In the genomic region with DNA sequence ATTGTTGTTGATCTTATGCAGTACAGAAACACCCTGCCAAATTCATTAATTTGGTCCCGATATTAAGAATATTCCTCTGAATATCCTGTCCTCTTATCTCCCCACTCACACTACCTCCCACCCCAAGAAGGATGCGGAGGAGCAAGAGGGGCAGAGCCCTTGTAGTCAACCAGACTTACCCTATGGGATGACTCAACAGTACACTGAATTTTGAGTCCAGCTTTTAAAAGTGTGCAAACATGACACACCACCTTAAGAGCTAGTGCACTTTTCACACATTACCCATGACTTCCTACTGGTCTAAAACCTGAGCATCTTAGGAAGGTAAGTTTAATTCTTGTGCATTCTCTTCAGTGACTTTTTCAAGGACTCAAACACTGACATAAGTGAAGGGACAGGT, we compare ENCODE assay signal across 11 cellular contexts. TPM values are rescaled to one million over a fixed set of nuclear protein-coding genes. Genes with fewer than 3 reads are reported as not detected.
DNase-seq lines count a peak whose midpoint lies in the region; FAIRE-seq and TF ChIP-seq lines count a peak whose summit lies in the region.
"Had no signal": no experiment of that assay in that cellular context is flagged by ENCODE, and none has a peak within 500 bp of the region (broad histone marks: within the 10 kb centered on the region; RNA-seq: fewer than 3 reads in every experiment).

No MANE protein-coding gene starts in this region.

- H3K79me2 ChIP-seq in MM.1S (ENCODE audit: low read length) = peaks cover 99% of the 10 kb centered on the region

- H3K4me3 Mint-ChIP-seq in CD4-positive, alpha-beta memory T cell = peak overlapping the region in 6 of 8 donors; percentile 21 to 87 (median 70)
- peak overlapping the region in 1 of 3 experiments; percentile 16 for H3K4me3 Mint-ChIP-seq in nephron

- no peak for FAIRE-seq in kidney (lab: Jason Lieb, UNC)
- FAIRE-seq: TTC549 had no signal

- CTCF ChIA-PET in CD4-positive, alpha-beta memory T cell (lab: Charles Lee; ENCODE audit: partially characterized antibody) = interaction anchor here (1.1 to 5.2 kb wide), 3 partner anchors 10 to 423 kb away, joined by 3 to 35 read pairs (median 5); partner anchors contain the start of gene USP22

- peaks cover 51% of the 10 kb centered on the region for H4K20me1 ChIP-seq in MM.1S (ENCODE audit: insufficient read depth, low read length)

- H3K9ac ChIP-seq in MM.1S (ENCODE audit: low read length) (no peak overlapping the region), kidney (ENCODE audit: low read length in 2 of 2) (no peak overlapping the region)

- H3K9me2 ChIP-seq in MM.1S (replicated peaks; ENCODE audit: insufficient read depth, low read length) = no peaks in the 10 kb centered on the region

- peaks cover 91% of the 10 kb centered on the region for H3K4me1 ChIP-seq in CD4-positive, alpha-beta memory T cell (ENCODE audit: insufficient read depth, low read length)
- peaks cover 41% of the 10 kb centered on the region for H3K4me1 ChIP-seq in MM.1S (ENCODE audit: low read length)
- no peaks in the 10 kb centered on the region for H3K4me1 ChIP-seq in BE2C
- H3K4me1 ChIP-seq in kidney (ENCODE audit: control insufficient read depth in 1 of 2, insufficient read depth in 1 of 2, low read depth in 1 of 2, low read length in 2 of 2) = peaks cover 11 to 30% of the 10 kb centered on the region in 2 donors

- in situ Hi-C loops in brain microvascular endothelial cell (cut with HindIII; ENCODE audit: low pct_ligation_motif_present, low sequenced_read_pairs) = no loop called here

- no peaks in the 10 kb centered on the region for H3K9me3 Mint-ChIP-seq in CD4-positive, alpha-beta memory T cell
- no peaks in the 10 kb centered on the region for H3K9me3 Mint-ChIP-seq in nephron

- no peaks in the 10 kb centered on the region for H3K27me3 Mint-ChIP-seq in CD4-positive, alpha-beta memory T cell
- no peaks in the 10 kb centered on the region for H3K27me3 Mint-ChIP-seq in nephron (ENCODE audit: low read depth)

- H3K36me3 Mint-ChIP-seq in CD4-positive, alpha-beta memory T cell = peaks cover 10 to 35% of the 10 kb centered on the region in 2 donors
- H3K36me3 Mint-ChIP-seq in nephron (ENCODE audit: low read depth) = peaks cover 55% of the 10 kb centered on the region

- H3K27me3 ChIP-seq in CD4-positive, alpha-beta memory T cell (ENCODE audit: insufficient read depth, low read length) = no peaks in the 10 kb centered on the region
- H3K27me3 ChIP-seq in MM.1S (replicated peaks; ENCODE audit: insufficient read depth, low read length) (no peaks in the 10 kb centered on the region), brain microvascular endothelial cell (replicated peaks) (no peaks in the 10 kb centered on the region), BE2C (no peaks in the 10 kb centered on the region)

- peaks cover 65 to 96% (median 81%) of the 10 kb centered on the region in 4 donors for H3K4me1 Mint-ChIP-seq in CD4-positive, alpha-beta memory T cell
- H3K4me1 Mint-ChIP-seq in nephron = peaks cover 84% of the 10 kb centered on the region

- H3K9me3 ChIP-seq in CD4-positive, alpha-beta memory T cell (ENCODE audit: control insufficient read depth in 1 of 2, low read length in 2 of 2) = no peaks in the 10 kb centered on the region
- no peaks in the 10 kb centered on the region for H3K9me3 ChIP-seq in MM.1S (replicated peaks; ENCODE audit: insufficient read depth, low read length)
- no peaks in the 10 kb centered on the region for H3K9me3 ChIP-seq in BE2C
- no peaks in the 10 kb centered on the region for H3K9me3 ChIP-seq in kidney (ENCODE audit: control insufficient read depth in 1 of 2, low read length in 2 of 2)

- POLR2A ChIA-PET in CD4-positive, alpha-beta memory T cell (lab: Charles Lee; ENCODE audit: partially characterized antibody) = interaction anchor here (1.8 to 2.0 kb wide), 2 partner anchors 10 kb away, joined by 9 to 22 read pairs; partner anchors contain the start of gene USP22

- TF ChIP-seq CTCF in MM.1S (IDR thresholded peaks at IDR 0.05; ENCODE audit: low read length) (no peak), brain microvascular endothelial cell (IDR thresholded peaks at IDR 0.05; ENCODE audit: low read depth, low read length, missing control alignments) (no peak), nephron (IDR thresholded peaks at IDR 0.05; ENCODE audit: unreplicated experiment in 3 of 3) (no peak), BE2C (IDR thresholded peaks at IDR 0.05; ENCODE audit: low read depth, low read length) (no peak), kidney (IDR thresholded peaks at IDR 0.05; ENCODE audit: borderline replicate concordance, extremely low read depth, insufficient read depth) (no peak)

- peaks cover 2% of the 10 kb centered on the region for H3K36me3 ChIP-seq in CD4-positive, alpha-beta memory T cell (ENCODE audit: insufficient read depth, low read length)
- H3K36me3 ChIP-seq in MM.1S (replicated peaks; ENCODE audit: insufficient read depth, low read length) (no peaks in the 10 kb centered on the region; the same call in 1 of the 2 replicates), brain microvascular endothelial cell (replicated peaks) (peaks cover 5% of the 10 kb centered on the region), BE2C (peaks cover 21% of the 10 kb centered on the region), kidney (ENCODE audit: control insufficient read depth in 1 of 2, insufficient read depth in 2 of 2, low read length in 2 of 2) (peaks cover 3 to 11% of the 10 kb centered on the region in 2 donors)

- H3K27ac Mint-ChIP-seq in CD4-positive, alpha-beta memory T cell = peak overlapping the region in 5 of 7 donors; percentile 42 to 92 (median 81)
- peak overlapping the region in 2 of 3 experiments; percentile 57 to 67 for H3K27ac Mint-ChIP-seq in nephron

- no peak overlapping the region for H3K27ac ChIP-seq in CD4-positive, alpha-beta memory T cell (ENCODE audit: low read depth, low read length)
- H3K27ac ChIP-seq in MM.1S (ENCODE audit: low read length) = peak overlapping the region; percentile 93; the same call in 1 of the 2 replicates
- peak overlapping the region; percentile 78 for H3K27ac ChIP-seq in brain microvascular endothelial cell
- H3K27ac ChIP-seq in kidney (ENCODE audit: low read depth in 2 of 2, low read length in 2 of 2) = no peak overlapping the region

- no peak overlapping the region for H2AFZ ChIP-seq in MM.1S (ENCODE audit: low read length)

- intact Hi-C loops in CD4-positive, alpha-beta memory T cell (cut with micrococcal nuclease) = no loop called here
- intact Hi-C loops in kidney (cut with DNase I) = no loop called here

- no peak overlapping the region for H3K4me3 ChIP-seq in CD4-positive, alpha-beta memory T cell (ENCODE audit: low read length in 2 of 2)
- no peak overlapping the region for H3K4me3 ChIP-seq in MM.1S (ENCODE audit: low read length)
- H3K4me3 ChIP-seq in brain microvascular endothelial cell (ENCODE audit: low read depth, low read length) = no peak overlapping the region
- no peak overlapping the region for H3K4me3 ChIP-seq in BE2C (ENCODE audit: low read depth, low read length)
- no peak overlapping the region for H3K4me3 ChIP-seq in kidney (ENCODE audit: low read length in 2 of 2)

- no peak overlapping the region for H3K4me2 ChIP-seq in MM.1S (ENCODE audit: low read depth, low read length)

- peaks cover 29% of the 10 kb centered on the region for H3F3A ChIP-seq in MM.1S (ENCODE audit: insufficient read depth, low read length)

- DNase-seq in CD4-positive, alpha-beta memory T cell = no peak
- DNase-seq in MM.1S (no peak), brain microvascular endothelial cell (no peak), NCI-H1436 (lab: John Stamatoyannopoulos, UW) (no peak), NCI-H82 (lab: John Stamatoyannopoulos, UW) (no peak), BE2C (no peak), kidney (no peak)
- DNase-seq: amygdala, NCI-H187 treated with DMSO at 0.1 percent for 48 hours had no signal

RNA-seq across cellular contexts. Expression of gene USP22, which starts 9.5 kb away (rescaled TPM):
- 100 to 1,000 TPM; 135 to 140 TPM for total RNA-seq in CD4-positive, alpha-beta memory T cell
- 10 to 100 TPM; 14.4 to 37.7 TPM for polyA plus RNA-seq in CD4-positive, alpha-beta memory T cell
- polyA plus RNA-seq in BE2C (2012; ENCODE audit: insufficient read depth, insufficient read length, low read depth) = 91.7 TPM
- 176 TPM for total RNA-seq in kidney
- polyA plus RNA-seq in kidney (ENCODE audit: insufficient read depth, low read depth, low replicate concordance) = 47.8 TPM

Comparison
In these comparisons a context has a peak if more than half of its experiments do, and no peak if none do; other contexts are left out.
1. H3K27ac ChIP-seq: peak in MM.1S (single experiment) and brain microvascular endothelial cell (single experiment); none in CD4-positive, alpha-beta memory T cell (single experiment) and kidney (0 of 2).